1 cellular context compared by ENCODE assay signal in genomic region chr3:152256829-152257228, GRCh38.
TF ChIP-seq lines count a peak whose summit lies in the region.

No MANE protein-coding gene starts in this region.

TF ChIP-seq in K562, 482 proteins besides CTCF, POLR2A, EP300 and RAD21 (continued from another document):
- no peak for TF ChIP-seq ZBTB8A (IDR thresholded peaks at IDR 0.05; ENCODE audit: partially characterized antibody)
- no peak for TF ChIP-seq CEBPB (tag; IDR thresholded peaks at IDR 0.05)
- TF ChIP-seq, protein P1, sequence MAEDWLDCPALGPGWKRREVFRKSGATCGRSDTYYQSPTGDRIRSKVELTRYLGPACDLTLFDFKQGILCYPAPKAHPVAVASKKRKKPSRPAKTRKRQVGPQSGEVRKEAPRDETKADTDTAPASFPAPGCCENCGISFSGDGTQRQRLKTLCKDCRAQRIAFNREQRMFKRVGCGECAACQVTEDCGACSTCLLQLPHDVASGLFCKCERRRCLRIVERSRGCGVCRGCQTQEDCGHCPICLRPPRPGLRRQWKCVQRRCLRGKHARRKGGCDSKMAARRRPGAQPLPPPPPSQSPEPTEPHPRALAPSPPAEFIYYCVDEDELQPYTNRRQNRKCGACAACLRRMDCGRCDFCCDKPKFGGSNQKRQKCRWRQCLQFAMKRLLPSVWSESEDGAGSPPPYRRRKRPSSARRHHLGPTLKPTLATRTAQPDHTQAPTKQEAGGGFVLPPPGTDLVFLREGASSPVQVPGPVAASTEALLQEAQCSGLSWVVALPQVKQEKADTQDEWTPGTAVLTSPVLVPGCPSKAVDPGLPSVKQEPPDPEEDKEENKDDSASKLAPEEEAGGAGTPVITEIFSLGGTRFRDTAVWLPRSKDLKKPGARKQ (CRISPR knock-in tag; IDR thresholded peaks at IDR 0.05), result no peak
- TF ChIP-seq CC2D1A (IDR thresholded peaks at IDR 0.05), result no peak
- TF ChIP-seq, protein P2, sequence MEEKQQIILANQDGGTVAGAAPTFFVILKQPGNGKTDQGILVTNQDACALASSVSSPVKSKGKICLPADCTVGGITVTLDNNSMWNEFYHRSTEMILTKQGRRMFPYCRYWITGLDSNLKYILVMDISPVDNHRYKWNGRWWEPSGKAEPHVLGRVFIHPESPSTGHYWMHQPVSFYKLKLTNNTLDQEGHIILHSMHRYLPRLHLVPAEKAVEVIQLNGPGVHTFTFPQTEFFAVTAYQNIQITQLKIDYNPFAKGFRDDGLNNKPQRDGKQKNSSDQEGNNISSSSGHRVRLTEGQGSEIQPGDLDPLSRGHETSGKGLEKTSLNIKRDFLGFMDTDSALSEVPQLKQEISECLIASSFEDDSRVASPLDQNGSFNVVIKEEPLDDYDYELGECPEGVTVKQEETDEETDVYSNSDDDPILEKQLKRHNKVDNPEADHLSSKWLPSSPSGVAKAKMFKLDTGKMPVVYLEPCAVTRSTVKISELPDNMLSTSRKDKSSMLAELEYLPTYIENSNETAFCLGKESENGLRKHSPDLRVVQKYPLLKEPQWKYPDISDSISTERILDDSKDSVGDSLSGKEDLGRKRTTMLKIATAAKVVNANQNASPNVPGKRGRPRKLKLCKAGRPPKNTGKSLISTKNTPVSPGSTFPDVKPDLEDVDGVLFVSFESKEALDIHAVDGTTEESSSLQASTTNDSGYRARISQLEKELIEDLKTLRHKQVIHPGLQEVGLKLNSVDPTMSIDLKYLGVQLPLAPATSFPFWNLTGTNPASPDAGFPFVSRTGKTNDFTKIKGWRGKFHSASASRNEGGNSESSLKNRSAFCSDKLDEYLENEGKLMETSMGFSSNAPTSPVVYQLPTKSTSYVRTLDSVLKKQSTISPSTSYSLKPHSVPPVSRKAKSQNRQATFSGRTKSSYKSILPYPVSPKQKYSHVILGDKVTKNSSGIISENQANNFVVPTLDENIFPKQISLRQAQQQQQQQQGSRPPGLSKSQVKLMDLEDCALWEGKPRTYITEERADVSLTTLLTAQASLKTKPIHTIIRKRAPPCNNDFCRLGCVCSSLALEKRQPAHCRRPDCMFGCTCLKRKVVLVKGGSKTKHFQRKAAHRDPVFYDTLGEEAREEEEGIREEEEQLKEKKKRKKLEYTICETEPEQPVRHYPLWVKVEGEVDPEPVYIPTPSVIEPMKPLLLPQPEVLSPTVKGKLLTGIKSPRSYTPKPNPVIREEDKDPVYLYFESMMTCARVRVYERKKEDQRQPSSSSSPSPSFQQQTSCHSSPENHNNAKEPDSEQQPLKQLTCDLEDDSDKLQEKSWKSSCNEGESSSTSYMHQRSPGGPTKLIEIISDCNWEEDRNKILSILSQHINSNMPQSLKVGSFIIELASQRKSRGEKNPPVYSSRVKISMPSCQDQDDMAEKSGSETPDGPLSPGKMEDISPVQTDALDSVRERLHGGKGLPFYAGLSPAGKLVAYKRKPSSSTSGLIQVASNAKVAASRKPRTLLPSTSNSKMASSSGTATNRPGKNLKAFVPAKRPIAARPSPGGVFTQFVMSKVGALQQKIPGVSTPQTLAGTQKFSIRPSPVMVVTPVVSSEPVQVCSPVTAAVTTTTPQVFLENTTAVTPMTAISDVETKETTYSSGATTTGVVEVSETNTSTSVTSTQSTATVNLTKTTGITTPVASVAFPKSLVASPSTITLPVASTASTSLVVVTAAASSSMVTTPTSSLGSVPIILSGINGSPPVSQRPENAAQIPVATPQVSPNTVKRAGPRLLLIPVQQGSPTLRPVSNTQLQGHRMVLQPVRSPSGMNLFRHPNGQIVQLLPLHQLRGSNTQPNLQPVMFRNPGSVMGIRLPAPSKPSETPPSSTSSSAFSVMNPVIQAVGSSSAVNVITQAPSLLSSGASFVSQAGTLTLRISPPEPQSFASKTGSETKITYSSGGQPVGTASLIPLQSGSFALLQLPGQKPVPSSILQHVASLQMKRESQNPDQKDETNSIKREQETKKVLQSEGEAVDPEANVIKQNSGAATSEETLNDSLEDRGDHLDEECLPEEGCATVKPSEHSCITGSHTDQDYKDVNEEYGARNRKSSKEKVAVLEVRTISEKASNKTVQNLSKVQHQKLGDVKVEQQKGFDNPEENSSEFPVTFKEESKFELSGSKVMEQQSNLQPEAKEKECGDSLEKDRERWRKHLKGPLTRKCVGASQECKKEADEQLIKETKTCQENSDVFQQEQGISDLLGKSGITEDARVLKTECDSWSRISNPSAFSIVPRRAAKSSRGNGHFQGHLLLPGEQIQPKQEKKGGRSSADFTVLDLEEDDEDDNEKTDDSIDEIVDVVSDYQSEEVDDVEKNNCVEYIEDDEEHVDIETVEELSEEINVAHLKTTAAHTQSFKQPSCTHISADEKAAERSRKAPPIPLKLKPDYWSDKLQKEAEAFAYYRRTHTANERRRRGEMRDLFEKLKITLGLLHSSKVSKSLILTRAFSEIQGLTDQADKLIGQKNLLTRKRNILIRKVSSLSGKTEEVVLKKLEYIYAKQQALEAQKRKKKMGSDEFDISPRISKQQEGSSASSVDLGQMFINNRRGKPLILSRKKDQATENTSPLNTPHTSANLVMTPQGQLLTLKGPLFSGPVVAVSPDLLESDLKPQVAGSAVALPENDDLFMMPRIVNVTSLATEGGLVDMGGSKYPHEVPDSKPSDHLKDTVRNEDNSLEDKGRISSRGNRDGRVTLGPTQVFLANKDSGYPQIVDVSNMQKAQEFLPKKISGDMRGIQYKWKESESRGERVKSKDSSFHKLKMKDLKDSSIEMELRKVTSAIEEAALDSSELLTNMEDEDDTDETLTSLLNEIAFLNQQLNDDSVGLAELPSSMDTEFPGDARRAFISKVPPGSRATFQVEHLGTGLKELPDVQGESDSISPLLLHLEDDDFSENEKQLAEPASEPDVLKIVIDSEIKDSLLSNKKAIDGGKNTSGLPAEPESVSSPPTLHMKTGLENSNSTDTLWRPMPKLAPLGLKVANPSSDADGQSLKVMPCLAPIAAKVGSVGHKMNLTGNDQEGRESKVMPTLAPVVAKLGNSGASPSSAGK (IDR thresholded peaks at IDR 0.05), result no peak
- TF ChIP-seq, protein P3, sequence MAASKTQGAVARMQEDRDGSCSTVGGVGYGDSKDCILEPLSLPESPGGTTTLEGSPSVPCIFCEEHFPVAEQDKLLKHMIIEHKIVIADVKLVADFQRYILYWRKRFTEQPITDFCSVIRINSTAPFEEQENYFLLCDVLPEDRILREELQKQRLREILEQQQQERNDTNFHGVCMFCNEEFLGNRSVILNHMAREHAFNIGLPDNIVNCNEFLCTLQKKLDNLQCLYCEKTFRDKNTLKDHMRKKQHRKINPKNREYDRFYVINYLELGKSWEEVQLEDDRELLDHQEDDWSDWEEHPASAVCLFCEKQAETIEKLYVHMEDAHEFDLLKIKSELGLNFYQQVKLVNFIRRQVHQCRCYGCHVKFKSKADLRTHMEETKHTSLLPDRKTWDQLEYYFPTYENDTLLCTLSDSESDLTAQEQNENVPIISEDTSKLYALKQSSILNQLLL (CRISPR knock-in tag; IDR thresholded peaks at IDR 0.05; ENCODE audit: borderline replicate concordance), result no peak
- no peak for TF ChIP-seq MBD2 (IDR thresholded peaks at IDR 0.05; ENCODE audit: borderline replicate concordance, low read depth)
- no peak for TF ChIP-seq ZBTB1 (CRISPR knock-in tag; IDR thresholded peaks at IDR 0.05; ENCODE audit: borderline replicate concordance, low read depth)
- TF ChIP-seq, protein P4, sequence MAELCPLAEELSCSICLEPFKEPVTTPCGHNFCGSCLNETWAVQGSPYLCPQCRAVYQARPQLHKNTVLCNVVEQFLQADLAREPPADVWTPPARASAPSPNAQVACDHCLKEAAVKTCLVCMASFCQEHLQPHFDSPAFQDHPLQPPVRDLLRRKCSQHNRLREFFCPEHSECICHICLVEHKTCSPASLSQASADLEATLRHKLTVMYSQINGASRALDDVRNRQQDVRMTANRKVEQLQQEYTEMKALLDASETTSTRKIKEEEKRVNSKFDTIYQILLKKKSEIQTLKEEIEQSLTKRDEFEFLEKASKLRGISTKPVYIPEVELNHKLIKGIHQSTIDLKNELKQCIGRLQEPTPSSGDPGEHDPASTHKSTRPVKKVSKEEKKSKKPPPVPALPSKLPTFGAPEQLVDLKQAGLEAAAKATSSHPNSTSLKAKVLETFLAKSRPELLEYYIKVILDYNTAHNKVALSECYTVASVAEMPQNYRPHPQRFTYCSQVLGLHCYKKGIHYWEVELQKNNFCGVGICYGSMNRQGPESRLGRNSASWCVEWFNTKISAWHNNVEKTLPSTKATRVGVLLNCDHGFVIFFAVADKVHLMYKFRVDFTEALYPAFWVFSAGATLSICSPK (IDR thresholded peaks at IDR 0.05; ENCODE audit: borderline replicate concordance), result no peak
- no peak for TF ChIP-seq ERF (CRISPR knock-in tag; IDR thresholded peaks at IDR 0.05)
- no peak for TF ChIP-seq ZNF707 (CRISPR knock-in tag; conservative IDR thresholded peaks at IDR 0.05)
- no peak for TF ChIP-seq MAFK (IDR thresholded peaks at IDR 0.05; ENCODE audit: low read length)
